ENCODE assay signal across 19 cellular contexts in genomic region chr6:71368284-71368683, GRCh38.
DNase-seq lines count a peak whose midpoint lies in the region; ATAC-seq and TF ChIP-seq lines count a peak whose summit lies in the region.
"Had no signal": no experiment of that assay in that cellular context is flagged by ENCODE, and none has a peak within 500 bp of the region (broad histone marks: within the 10 kb centered on the region; RNA-seq: fewer than 3 reads in every experiment).

No MANE protein-coding gene starts in this region.

- no peaks in the 10 kb centered on the region for H3K4me1 Mint-ChIP-seq in activated T-cell treated with anti-CD3 and anti-CD28 coated beads, Interleukin-2, amount 50 U/mL, for 72 hours (ENCODE audit: low read depth)
- H3K4me1 Mint-ChIP-seq in activated T-cell treated with anti-CD3 and anti-CD28 coated beads, Interleukin-2, amount 50 U/mL, for 24 hours (ENCODE audit: low read depth) = peaks cover 4% of the 10 kb centered on the region
- H3K4me1 Mint-ChIP-seq in WTC11 = peaks cover 16% of the 10 kb centered on the region
- peaks cover 12% of the 10 kb centered on the region for H3K4me1 Mint-ChIP-seq in type B pancreatic cell (ENCODE audit: unreplicated experiment)
- H3K4me1 Mint-ChIP-seq in osteocyte (ENCODE audit: unreplicated experiment) = peaks cover 13% of the 10 kb centered on the region
- peaks cover 4% of the 10 kb centered on the region for H3K4me1 Mint-ChIP-seq in activated naive CD8-positive, alpha-beta T cell treated with anti-CD3 and anti-CD28 coated beads, Interleukin-2, amount 50 U/mL, for 24 hours

- H2BK120ac ChIP-seq in mesendoderm (ENCODE audit: low read depth, low read length) = peak overlapping the region; percentile 4

- ATAC-seq in activated T-cell treated with anti-CD3 and anti-CD28 coated beads, Interleukin-2, amount 50 U/mL, for 72 hours (replicated peaks in 1 of 2) = no peak
- no peak for ATAC-seq in WTC11
- no peak for ATAC-seq in activated naive CD8-positive, alpha-beta T cell treated with anti-CD3 and anti-CD28 coated beads, Interleukin-2, amount 50 U/mL, for 24 hours
- ATAC-seq: GM23338 had no signal

- CTCF ChIA-PET in WTC11 (lab: Charles Lee) = no interaction called here

- no peak overlapping the region for H3K4ac ChIP-seq in mesendoderm (ENCODE audit: low read depth, low read length)

- H3K36me3 ChIP-seq in mesendoderm (ENCODE audit: control insufficient read depth, insufficient read depth, low read length) = no peaks in the 10 kb centered on the region

- H3K4me3 ChIP-seq in mesendoderm (ENCODE audit: low read length) = no peak overlapping the region
- H3K4me3 ChIP-seq: GM23338 had no signal

- no peak for TF ChIP-seq CTCF in WTC11 (IDR thresholded peaks at IDR 0.05)
- TF ChIP-seq CTCF in type B pancreatic cell (conservative IDR thresholded peaks at IDR 0.05) = no peak
- TF ChIP-seq CTCF in osteocyte (IDR thresholded peaks at IDR 0.05) = no peak

- H3K56ac ChIP-seq in mesendoderm (ENCODE audit: low read length) = no peak overlapping the region

- no peak for DNase-seq in activated T-cell treated with anti-CD3 and anti-CD28 coated beads, Interleukin-2, amount 50 U/mL, for 72 hours
- no peak for DNase-seq in activated T-cell treated with anti-CD3 and anti-CD28 coated beads, Interleukin-2, amount 50 U/mL, for 24 hours
- DNase-seq in WTC11 (ENCODE audit: low spot score) (no peak), mesendoderm (no peak), type B pancreatic cell (ENCODE audit: extremely low spot score, unreplicated experiment) (no peak), osteocyte (ENCODE audit: extremely low spot score, unreplicated experiment) (no peak), NCI-H82 (lab: John Stamatoyannopoulos, UW) (no peak)
- no peak for DNase-seq in activated naive CD8-positive, alpha-beta T cell treated with anti-CD3 and anti-CD28 coated beads, Interleukin-2, amount 50 U/mL, for 24 hours
- DNase-seq: Caco-2; CD4-positive, alpha-beta T cell; GF-D8; HCEC 1CT; Kasumi-1; NCI-H1092 treated with DMSO at 0.1 percent for 48 hours; NCI-H1694; NCI-H748 treated with DMSO at 0.1 percent for 48 hours; SHP77 had no signal

- H2AK5ac ChIP-seq in mesendoderm (ENCODE audit: low read length) = no peak overlapping the region

- no CpG with 5 or more reads among the region's 2 CpGs for WGBS in mesendoderm (ENCODE audit: extremely low coverage, insufficient coverage, low lambda C conversion rate)

- H2BK15ac ChIP-seq in mesendoderm (replicated peaks; ENCODE audit: low read depth) = no peak overlapping the region

- no peak overlapping the region for H4K5ac ChIP-seq in mesendoderm (ENCODE audit: low read length)

- no peaks in the 10 kb centered on the region for H3K79me2 ChIP-seq in mesendoderm (ENCODE audit: control insufficient read depth, insufficient read depth, low read length)

- no peak overlapping the region for H4K8ac ChIP-seq in mesendoderm (ENCODE audit: low read depth, low read length)

- no peak overlapping the region for H3K4me2 ChIP-seq in mesendoderm (ENCODE audit: low read length)
- H3K4me2 ChIP-seq: GM23338 had no signal

- no peak overlapping the region for H3K9ac ChIP-seq in mesendoderm (ENCODE audit: low read length)

- H2BK5ac ChIP-seq in mesendoderm (ENCODE audit: low read length) = no peak overlapping the region

- H3K27me3 Mint-ChIP-seq in activated T-cell treated with anti-CD3 and anti-CD28 coated beads, Interleukin-2, amount 50 U/mL, for 72 hours (ENCODE audit: low read depth) = no peaks in the 10 kb centered on the region
- H3K27me3 Mint-ChIP-seq in activated T-cell treated with anti-CD3 and anti-CD28 coated beads, Interleukin-2, amount 50 U/mL, for 24 hours = peaks cover 19% of the 10 kb centered on the region
- H3K27me3 Mint-ChIP-seq in WTC11 (ENCODE audit: low read depth) (no peaks in the 10 kb centered on the region), type B pancreatic cell (no peaks in the 10 kb centered on the region), osteocyte (ENCODE audit: unreplicated experiment) (no peaks in the 10 kb centered on the region)
- peaks cover 10% of the 10 kb centered on the region for H3K27me3 Mint-ChIP-seq in activated naive CD8-positive, alpha-beta T cell treated with anti-CD3 and anti-CD28 coated beads, Interleukin-2, amount 50 U/mL, for 24 hours

- POLR2A ChIA-PET in WTC11 (lab: Charles Lee) = no interaction called here

- peak overlapping the region; percentile 21 for H3K18ac ChIP-seq in mesendoderm (ENCODE audit: low read length)

- no peaks in the 10 kb centered on the region for H3K36me3 Mint-ChIP-seq in activated T-cell treated with anti-CD3 and anti-CD28 coated beads, Interleukin-2, amount 50 U/mL, for 72 hours (ENCODE audit: insufficient read depth in 2 of 2)
- H3K36me3 Mint-ChIP-seq in activated T-cell treated with anti-CD3 and anti-CD28 coated beads, Interleukin-2, amount 50 U/mL, for 24 hours (ENCODE audit: low read depth) = no peaks in the 10 kb centered on the region
- H3K36me3 Mint-ChIP-seq in WTC11 = no peaks in the 10 kb centered on the region
- peaks cover 16% of the 10 kb centered on the region for H3K36me3 Mint-ChIP-seq in type B pancreatic cell
- peaks cover 13% of the 10 kb centered on the region for H3K36me3 Mint-ChIP-seq in osteocyte (ENCODE audit: unreplicated experiment)
- no peaks in the 10 kb centered on the region for H3K36me3 Mint-ChIP-seq in activated naive CD8-positive, alpha-beta T cell treated with anti-CD3 and anti-CD28 coated beads, Interleukin-2, amount 50 U/mL, for 24 hours (ENCODE audit: low read depth)

- H3K9me3 Mint-ChIP-seq in activated T-cell treated with anti-CD3 and anti-CD28 coated beads, Interleukin-2, amount 50 U/mL, for 72 hours = no peaks in the 10 kb centered on the region
- no peaks in the 10 kb centered on the region for H3K9me3 Mint-ChIP-seq in activated T-cell treated with anti-CD3 and anti-CD28 coated beads, Interleukin-2, amount 50 U/mL, for 24 hours
- H3K9me3 Mint-ChIP-seq in WTC11 (peaks cover 5% of the 10 kb centered on the region; the same call in 1 of the 2 replicates), type B pancreatic cell (peaks cover 5% of the 10 kb centered on the region), osteocyte (ENCODE audit: unreplicated experiment) (no peaks in the 10 kb centered on the region)
- H3K9me3 Mint-ChIP-seq in activated naive CD8-positive, alpha-beta T cell treated with anti-CD3 and anti-CD28 coated beads, Interleukin-2, amount 50 U/mL, for 24 hours = no peaks in the 10 kb centered on the region
- H3K9me3 Mint-ChIP-seq: CD4-positive, alpha-beta T cell; GM23338 had no signal

- no peak overlapping the region for H3K23ac ChIP-seq in mesendoderm (ENCODE audit: low read length)

- no peak overlapping the region for H3K4me3 Mint-ChIP-seq in activated T-cell treated with anti-CD3 and anti-CD28 coated beads, Interleukin-2, amount 50 U/mL, for 72 hours
- H3K4me3 Mint-ChIP-seq in activated T-cell treated with anti-CD3 and anti-CD28 coated beads, Interleukin-2, amount 50 U/mL, for 24 hours = no peak overlapping the region
- H3K4me3 Mint-ChIP-seq in WTC11 (no peak overlapping the region), type B pancreatic cell (no peak overlapping the region), osteocyte (ENCODE audit: unreplicated experiment) (no peak overlapping the region)
- H3K4me3 Mint-ChIP-seq in activated naive CD8-positive, alpha-beta T cell treated with anti-CD3 and anti-CD28 coated beads, Interleukin-2, amount 50 U/mL, for 24 hours = no peak overlapping the region
- H3K4me3 Mint-ChIP-seq: B cell; CD4-positive, alpha-beta T cell; GM23338 had no signal

- no peak overlapping the region for H3K27ac ChIP-seq in mesendoderm (ENCODE audit: low read depth, low read length)

- H3K27me3 ChIP-seq in mesendoderm (ENCODE audit: insufficient read depth, low read length, poor library complexity) = no peaks in the 10 kb centered on the region

- H3K4me1 ChIP-seq in mesendoderm (ENCODE audit: control insufficient read depth, low read depth, low read length) = peaks cover 2% of the 10 kb centered on the region

- H3K79me1 ChIP-seq in mesendoderm (ENCODE audit: low read length) = no peaks in the 10 kb centered on the region

- H3K27ac Mint-ChIP-seq in activated T-cell treated with anti-CD3 and anti-CD28 coated beads, Interleukin-2, amount 50 U/mL, for 72 hours = peak overlapping the region; percentile 13
- no peak overlapping the region for H3K27ac Mint-ChIP-seq in activated T-cell treated with anti-CD3 and anti-CD28 coated beads, Interleukin-2, amount 50 U/mL, for 24 hours
- H3K27ac Mint-ChIP-seq in WTC11 = peak overlapping the region; percentile 87; the same call in 1 of the 2 replicates
- peak overlapping the region; percentile 78 for H3K27ac Mint-ChIP-seq in type B pancreatic cell
- no peak overlapping the region for H3K27ac Mint-ChIP-seq in osteocyte (ENCODE audit: unreplicated experiment)
- no peak overlapping the region for H3K27ac Mint-ChIP-seq in activated naive CD8-positive, alpha-beta T cell treated with anti-CD3 and anti-CD28 coated beads, Interleukin-2, amount 50 U/mL, for 24 hours
- H3K27ac Mint-ChIP-seq: B cell; CD4-positive, alpha-beta T cell had no signal

TF ChIP-seq in WTC11, 78 proteins besides CTCF, POLR2A, EP300 and RAD21 (continues in another document):
- TF ChIP-seq JUN (CRISPR knock-in tag; IDR thresholded peaks at IDR 0.05) (no peak), ZNF281 (CRISPR knock-in tag; IDR thresholded peaks at IDR 0.05) (no peak), FOXK1 (CRISPR knock-in tag; IDR thresholded peaks at IDR 0.05) (no peak), ZMAT4 (CRISPR knock-in tag; IDR thresholded peaks at IDR 0.05) (no peak)

Comparison
In these comparisons a context has a peak if more than half of its experiments do, and no peak if none do; other contexts are left out.
1. H3K27ac Mint-ChIP-seq: peak in activated T-cell treated with anti-CD3 and anti-CD28 coated beads, Interleukin-2, amount 50 U/mL, for 72 hours (single experiment), WTC11 (single experiment) and type B pancreatic cell (single experiment); none in activated T-cell treated with anti-CD3 and anti-CD28 coated beads, Interleukin-2, amount 50 U/mL, for 24 hours (single experiment), osteocyte (single experiment) and activated naive CD8-positive, alpha-beta T cell treated with anti-CD3 and anti-CD28 coated beads, Interleukin-2, amount 50 U/mL, for 24 hours (single experiment).